ENCODE assay signal across 20 cellular contexts in the genomic region with DNA sequence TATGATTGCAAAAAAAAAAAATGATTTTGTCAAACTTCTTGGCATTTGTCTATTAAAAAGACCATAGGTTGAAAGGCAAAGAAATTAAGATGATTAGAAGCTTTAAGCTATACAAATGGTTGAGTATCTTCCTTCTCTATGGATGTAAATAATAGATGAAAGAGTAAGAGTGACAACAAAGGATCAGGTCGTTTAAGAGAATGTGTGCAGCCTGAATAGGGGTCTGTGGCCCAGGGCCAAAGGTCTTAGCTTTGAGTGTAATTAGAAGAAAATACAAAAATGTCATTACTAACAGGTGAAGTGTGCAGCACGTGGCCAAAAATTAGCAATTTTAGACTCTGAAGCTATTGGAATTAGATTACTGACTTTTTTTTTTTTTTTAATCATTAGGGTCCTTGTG.
DNase-seq lines count a peak whose midpoint lies in the region; TF ChIP-seq lines count a peak whose summit lies in the region.
"Had no signal": no experiment of that assay in that cellular context is flagged by ENCODE, and none has a peak within 500 bp of the region (broad histone marks: within the 10 kb centered on the region; RNA-seq: fewer than 3 reads in every experiment).

No MANE protein-coding gene starts in this region.

- H2AFZ ChIP-seq in Loucy (ENCODE audit: low read length): 0 out of 2 replicates have a peak overlapping the region, but pooled peaks have one; percentile 51
- no peak overlapping the region for H2AFZ ChIP-seq in neural cell (ENCODE audit: low read depth, low read length)
- H2AFZ ChIP-seq: GM23248 had no signal

- no peaks in the 10 kb centered on the region for H4K20me1 ChIP-seq in Loucy (ENCODE audit: insufficient read depth, low read length, poor library complexity, severe bottlenecking)
- H4K20me1 ChIP-seq in neural cell (ENCODE audit: insufficient read depth): no peaks in the 10 kb centered on the region

- H3K4me2 ChIP-seq in Loucy (ENCODE audit: low read depth, low read length, poor library complexity, severe bottlenecking) (no peak overlapping the region), neural cell (ENCODE audit: low read length) (peak overlapping the region; percentile 81)

- peak overlapping the region; percentile 83 for H3K27ac ChIP-seq in neural cell (ENCODE audit: low read length)
- H3K27ac ChIP-seq: GM23248, RWPE1 had no signal

- no peaks in the 10 kb centered on the region for H3K36me3 ChIP-seq in Loucy (ENCODE audit: insufficient read depth, low read length)
- no peaks in the 10 kb centered on the region for H3K36me3 ChIP-seq in adipocyte (ENCODE audit: control insufficient read depth, insufficient read depth, low read length, severe bottlenecking)
- no peaks in the 10 kb centered on the region for H3K36me3 ChIP-seq in neural cell (ENCODE audit: insufficient read depth, low read length)

- no peaks in the 10 kb centered on the region for H3F3A ChIP-seq in Loucy (ENCODE audit: low read depth)
- no peaks in the 10 kb centered on the region for H3F3A ChIP-seq in neural cell (ENCODE audit: insufficient read depth, low read length, poor library complexity, severe bottlenecking)

- H3K9me2 ChIP-seq in Loucy (replicated peaks; ENCODE audit: low read depth, low read length) (no peaks in the 10 kb centered on the region), neural cell (ENCODE audit: insufficient read depth, low read length) (no peaks in the 10 kb centered on the region)

- no peak for TF ChIP-seq RAD21 in neural cell (conservative IDR thresholded peaks at IDR 0.05)

- no peaks in the 10 kb centered on the region for H3K9me3 ChIP-seq in Loucy (ENCODE audit: insufficient read depth, low read depth, low read length)
- H3K9me3 ChIP-seq in adipocyte (ENCODE audit: control insufficient read depth, low read length): no peaks in the 10 kb centered on the region
- no peaks in the 10 kb centered on the region for H3K9me3 ChIP-seq in neural cell (ENCODE audit: low read length)
- H3K9me3 ChIP-seq: Caco-2 had no signal

- H3K9ac ChIP-seq in Loucy (ENCODE audit: low read depth, low read length, poor library complexity, severe bottlenecking) (no peak overlapping the region), adipocyte (ENCODE audit: low read length) (no peak overlapping the region), neural cell (ENCODE audit: low read length) (peak overlapping the region; percentile 60)
- H3K9ac ChIP-seq: GM23248 had no signal

- DNase-seq in adipocyte (ENCODE audit: low read depth): no peak
- no peak for DNase-seq in activated naive CD4-positive, alpha-beta T cell (lab: John Stamatoyannopoulos, UW)
- DNase-seq in SIG-M5 treated with dmso at 0.1 percent for 504 hours (lab: John Stamatoyannopoulos, UW; ENCODE audit: unreplicated experiment): no peak
- no peak for DNase-seq in GM19238 (ENCODE audit: insufficient read length, low spot score)
- DNase-seq in COLO829 (ENCODE audit: low spot score): no peak
- DNase-seq: Caco-2; CD4-positive, alpha-beta T cell; DND-41; GM23248; HCEC 1CT; MV-4-11; NCI-H1105 treated with DMSO at 0.1 percent for 48 hours; NCI-H1694 treated with DMSO at 0.1 percent for 48 hours; NCI-H2081 treated with DMSO at 0.1 percent for 48 hours; NCI-H446 treated with DMSO at 0.1 percent for 48 hours; NK-92 treated with Interleukin-12 subunit alpha and Interleukin-12 subunit beta, amount 100 ng/mL, for 24 hours; SIG-M5 had no signal

- no peak for TF ChIP-seq CTCF in Loucy (conservative IDR thresholded peaks at IDR 0.05; ENCODE audit: low read length)
- TF ChIP-seq CTCF in neural cell (IDR thresholded peaks at IDR 0.05; ENCODE audit: poor library complexity, severe bottlenecking): no peak

- H3K79me2 ChIP-seq in Loucy (ENCODE audit: insufficient read depth, low read length): no peaks in the 10 kb centered on the region
- H3K79me2 ChIP-seq in neural cell (replicated peaks; ENCODE audit: insufficient read depth, low read length): peaks cover 35% of the 10 kb centered on the region

- H3K4me3 ChIP-seq in Loucy (ENCODE audit: low read length, poor library complexity, severe bottlenecking) (no peak overlapping the region), adipocyte (ENCODE audit: low read length) (peak overlapping the region; percentile 48), neural cell (ENCODE audit: low read length) (peak overlapping the region; percentile 64)
- H3K4me3 ChIP-seq: GM23248 had no signal

- no peak for TF ChIP-seq EP300 in neural cell (conservative IDR thresholded peaks at IDR 0.05; ENCODE audit: poor library complexity, severe bottlenecking)

- no peaks in the 10 kb centered on the region for H3K27me3 ChIP-seq in Loucy (ENCODE audit: insufficient read depth, low read length, poor library complexity, severe bottlenecking)
- H3K27me3 ChIP-seq in adipocyte (replicated peaks; ENCODE audit: control insufficient read depth, insufficient read depth, low read length): no peaks in the 10 kb centered on the region
- no peaks in the 10 kb centered on the region for H3K27me3 ChIP-seq in neural cell (ENCODE audit: insufficient read depth, low read depth, low read length)

- H3K4me1 ChIP-seq in Loucy (ENCODE audit: insufficient read depth, low read length, poor library complexity, severe bottlenecking) (peaks cover 4% of the 10 kb centered on the region), adipocyte (ENCODE audit: control insufficient read depth, insufficient read depth, low read length) (peaks cover 52% of the 10 kb centered on the region)

TF ChIP-seq in neural cell, 6 proteins besides CTCF, POLR2A, EP300 and RAD21:
- no peak for TF ChIP-seq EZH2 (IDR thresholded peaks at IDR 0.05; ENCODE audit: borderline replicate concordance, insufficient read depth, low read length, poor library complexity, severe bottlenecking)
- TF ChIP-seq SMC3 (conservative IDR thresholded peaks at IDR 0.05; ENCODE audit: poor library complexity): no peak
- TF ChIP-seq TAF1 (IDR thresholded peaks at IDR 0.05; ENCODE audit: low read depth): no peak
- TF ChIP-seq MXI1 (conservative IDR thresholded peaks at IDR 0.05; ENCODE audit: poor library complexity, severe bottlenecking): no peak
- TF ChIP-seq, protein P1, sequence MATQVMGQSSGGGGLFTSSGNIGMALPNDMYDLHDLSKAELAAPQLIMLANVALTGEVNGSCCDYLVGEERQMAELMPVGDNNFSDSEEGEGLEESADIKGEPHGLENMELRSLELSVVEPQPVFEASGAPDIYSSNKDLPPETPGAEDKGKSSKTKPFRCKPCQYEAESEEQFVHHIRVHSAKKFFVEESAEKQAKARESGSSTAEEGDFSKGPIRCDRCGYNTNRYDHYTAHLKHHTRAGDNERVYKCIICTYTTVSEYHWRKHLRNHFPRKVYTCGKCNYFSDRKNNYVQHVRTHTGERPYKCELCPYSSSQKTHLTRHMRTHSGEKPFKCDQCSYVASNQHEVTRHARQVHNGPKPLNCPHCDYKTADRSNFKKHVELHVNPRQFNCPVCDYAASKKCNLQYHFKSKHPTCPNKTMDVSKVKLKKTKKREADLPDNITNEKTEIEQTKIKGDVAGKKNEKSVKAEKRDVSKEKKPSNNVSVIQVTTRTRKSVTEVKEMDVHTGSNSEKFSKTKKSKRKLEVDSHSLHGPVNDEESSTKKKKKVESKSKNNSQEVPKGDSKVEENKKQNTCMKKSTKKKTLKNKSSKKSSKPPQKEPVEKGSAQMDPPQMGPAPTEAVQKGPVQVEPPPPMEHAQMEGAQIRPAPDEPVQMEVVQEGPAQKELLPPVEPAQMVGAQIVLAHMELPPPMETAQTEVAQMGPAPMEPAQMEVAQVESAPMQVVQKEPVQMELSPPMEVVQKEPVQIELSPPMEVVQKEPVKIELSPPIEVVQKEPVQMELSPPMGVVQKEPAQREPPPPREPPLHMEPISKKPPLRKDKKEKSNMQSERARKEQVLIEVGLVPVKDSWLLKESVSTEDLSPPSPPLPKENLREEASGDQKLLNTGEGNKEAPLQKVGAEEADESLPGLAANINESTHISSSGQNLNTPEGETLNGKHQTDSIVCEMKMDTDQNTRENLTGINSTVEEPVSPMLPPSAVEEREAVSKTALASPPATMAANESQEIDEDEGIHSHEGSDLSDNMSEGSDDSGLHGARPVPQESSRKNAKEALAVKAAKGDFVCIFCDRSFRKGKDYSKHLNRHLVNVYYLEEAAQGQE (IDR thresholded peaks at IDR 0.05; ENCODE audit: borderline replicate concordance): no peak
- TF ChIP-seq POLR2AphosphoS5 (IDR thresholded peaks at IDR 0.05): no peak
